In genomic region chr4:134200811-134201215, GRCh38 we compare ENCODE assay signal across 1 cellular context.
TF ChIP-seq lines count a peak whose summit lies in the region.

No MANE protein-coding gene starts in this region.

TF ChIP-seq in GM23338, 12 proteins besides CTCF, POLR2A, EP300 and RAD21 (continued from another document):
- TF ChIP-seq REST (IDR thresholded peaks at IDR 0.05; ENCODE audit: unreplicated experiment) (no peak), EZH2 (IDR thresholded peaks at IDR 0.05; ENCODE audit: low read depth, unreplicated experiment) (no peak), NANOG (IDR thresholded peaks at IDR 0.05; ENCODE audit: borderline replicate concordance) (no peak), ZNF114 (CRISPR knock-in tag; IDR thresholded peaks at IDR 0.05) (no peak), ETS1 (IDR thresholded peaks at IDR 0.05) (no peak)
